Comparison of ENCODE assay signal across 22 cellular contexts in genomic region chr9:93591706-93592388, GRCh38. TPM values are rescaled to one million over a fixed set of nuclear protein-coding genes. Genes with fewer than 3 reads are reported as not detected.
A peak's percentile ranks its signal among the peaks of the same experiment; 100 is the strongest.
DNase-seq lines count a peak whose midpoint lies in the region; ATAC-seq and TF ChIP-seq lines count a peak whose summit lies in the region.
"Had no signal": no experiment of that assay in that cellular context is flagged by ENCODE, and none has a peak within 500 bp of the region (broad histone marks: within the 10 kb centered on the region; RNA-seq: fewer than 3 reads in every experiment).

No MANE protein-coding gene starts in this region.

- peaks cover 52% of the 10 kb centered on the region for H3K4me1 Mint-ChIP-seq in activated naive CD8-positive, alpha-beta T cell (ENCODE audit: low read depth)
- H3K4me1 Mint-ChIP-seq in activated naive CD8-positive, alpha-beta T cell treated with anti-CD3 and anti-CD28 coated beads for 36 hours: peaks cover 33% of the 10 kb centered on the region
- H3K4me1 Mint-ChIP-seq in T-helper 17 cell: peaks cover 44% of the 10 kb centered on the region

- H3K4me3 Mint-ChIP-seq in activated naive CD8-positive, alpha-beta T cell: no peak overlapping the region
- H3K4me3 Mint-ChIP-seq in activated naive CD8-positive, alpha-beta T cell treated with anti-CD3 and anti-CD28 coated beads for 36 hours: no peak overlapping the region
- no peak overlapping the region for H3K4me3 Mint-ChIP-seq in T-helper 17 cell
- H3K4me3 Mint-ChIP-seq: activated CD4-positive, alpha-beta memory T cell treated with anti-CD3 and anti-CD28 coated beads, Interleukin-2, amount 10 ng/mL, durations not matched to agents 7 days and 5 days; activated T-helper 1 cell treated with anti-CD3 and anti-CD28 coated beads, Interleukin-12 subunit alpha, Interleukin-12 subunit beta, Interleukin-2, Interleukin-4 antibody, amounts not matched to agents 30 ng/mL and 10 ng/mL and 1 ng/mL, durations not matched to agents 14 hours and 24 hours and 36 hours; stimulated activated naive CD8-positive, alpha-beta T cell treated with anti-CD3 and anti-CD28 coated beads, Interleukin-15, amount 100 ng/mL, for 72 hours; T-cell had no signal

- no peaks in the 10 kb centered on the region for H3K9me3 Mint-ChIP-seq in activated naive CD8-positive, alpha-beta T cell (ENCODE audit: low read depth)
- no peaks in the 10 kb centered on the region for H3K9me3 Mint-ChIP-seq in activated naive CD8-positive, alpha-beta T cell treated with anti-CD3 and anti-CD28 coated beads for 36 hours
- H3K9me3 Mint-ChIP-seq: activated CD4-positive, alpha-beta memory T cell treated with anti-CD3 and anti-CD28 coated beads, Interleukin-2, amount 10 ng/mL, durations not matched to agents 7 days and 5 days; activated T-helper 1 cell treated with anti-CD3 and anti-CD28 coated beads, Interleukin-12 subunit alpha, Interleukin-12 subunit beta, Interleukin-2, Interleukin-4 antibody, amounts not matched to agents 30 ng/mL and 10 ng/mL and 1 ng/mL, durations not matched to agents 14 hours and 24 hours and 36 hours; stimulated activated naive CD8-positive, alpha-beta T cell treated with anti-CD3 and anti-CD28 coated beads, Interleukin-15, amount 100 ng/mL, for 72 hours; T-cell had no signal

- H3K27me3 Mint-ChIP-seq in activated naive CD8-positive, alpha-beta T cell: no peaks in the 10 kb centered on the region
- H3K27me3 Mint-ChIP-seq in activated naive CD8-positive, alpha-beta T cell treated with anti-CD3 and anti-CD28 coated beads for 36 hours: no peaks in the 10 kb centered on the region
- H3K27me3 Mint-ChIP-seq in T-helper 17 cell: no peaks in the 10 kb centered on the region
- H3K27me3 Mint-ChIP-seq: activated CD4-positive, alpha-beta memory T cell treated with anti-CD3 and anti-CD28 coated beads, Interleukin-2, amount 10 ng/mL, durations not matched to agents 7 days and 5 days; stimulated activated naive CD8-positive, alpha-beta T cell treated with anti-CD3 and anti-CD28 coated beads, Interleukin-15, amount 100 ng/mL, for 72 hours; T-cell had no signal

- H3K27ac ChIP-seq in lung (ENCODE audit: low read depth in 1 of 2, low read length in 1 of 2): no peak overlapping the region
- H3K27ac ChIP-seq in suprapubic skin: peak overlapping the region; percentile 29
- H3K27ac ChIP-seq in heart right ventricle: peak overlapping the region in 1 of 10 donors; percentile 1
- H3K27ac ChIP-seq: right lobe of liver, upper lobe of right lung, VCaP had no signal

- TF ChIP-seq CTCF in lung (IDR thresholded peaks at IDR 0.05; ENCODE audit: control extremely low read depth, extremely low read depth) (no peak), suprapubic skin (IDR thresholded peaks at IDR 0.05) (no peak), heart right ventricle (IDR thresholded peaks at IDR 0.05) (no peak)

- WGBS in lung, 2 donors: 91% methylated on average over 9 of the region's 9 CpGs
- 83% methylated on average over 7 of the region's 9 CpGs for WGBS in suprapubic skin
- 82 to 83% methylated on average over 9 of the region's 9 CpGs for WGBS in heart right ventricle, 2 donors

- no peak overlapping the region for H3K4me3 ChIP-seq in lung
- no peak overlapping the region for H3K4me3 ChIP-seq in suprapubic skin
- H3K4me3 ChIP-seq in heart right ventricle: no peak overlapping the region
- H3K4me3 ChIP-seq: HAP-1, right lobe of liver, upper lobe of right lung had no signal

- ATAC-seq in T-helper 17 cell (no peak), lung (ENCODE audit: insufficient read depth, low FRiP score) (no peak), heart right ventricle (no peak), left colon (no peak)
- ATAC-seq: T-cell had no signal

- H3K9me3 ChIP-seq in T-helper 17 cell (ENCODE audit: control insufficient read depth, low read length, poor library complexity, severe bottlenecking) (no peaks in the 10 kb centered on the region), lung (ENCODE audit: control insufficient read depth in 2 of 2, insufficient read depth in 1 of 2, low read length in 1 of 2) (no peaks in the 10 kb centered on the region), suprapubic skin (no peaks in the 10 kb centered on the region), heart right ventricle (no peaks in the 10 kb centered on the region)
- H3K9me3 ChIP-seq: HAP-1, right lobe of liver, upper lobe of right lung had no signal

- peaks cover 4 to 30% of the 10 kb centered on the region in 2 donors for H3K4me1 ChIP-seq in lung (ENCODE audit: control insufficient read depth in 2 of 2, insufficient read depth in 2 of 2, low read length in 2 of 2)
- H3K4me1 ChIP-seq in suprapubic skin: peaks cover 61% of the 10 kb centered on the region
- H3K4me1 ChIP-seq in heart right ventricle: peaks cover 19 to 80% (median 60%) of the 10 kb centered on the region in 9 donors
- H3K4me1 ChIP-seq: right lobe of liver had no signal

- no peak for TF ChIP-seq POLR2A in suprapubic skin (IDR thresholded peaks at IDR 0.05)

- no peak for TF ChIP-seq EP300 in suprapubic skin (IDR thresholded peaks at IDR 0.05)

- DNase-seq in activated naive CD8-positive, alpha-beta T cell treated with anti-CD3 and anti-CD28 coated beads for 36 hours: no peak
- DNase-seq in T-helper 17 cell (no peak), lung (ENCODE audit: low spot score) (peak; percentile 17), suprapubic skin (ENCODE audit: low spot score in 2 of 2) (peak in 1 of 2 donors; percentile 59), NCI-H446 (lab: John Stamatoyannopoulos, UW) (no peak), heart right ventricle (no peak), left colon (no peak)
- DNase-seq: ACHN; amniotic stem cell; effector CD4-positive, alpha-beta T cell; MM.1S; NCI-H1930; occipital lobe; stimulated activated naive CD8-positive, alpha-beta T cell treated with anti-CD3 and anti-CD28 coated beads, Interleukin-15, amount 100 ng/mL, for 72 hours; T-cell; upper lobe of right lung had no signal

- H3K27ac Mint-ChIP-seq in activated naive CD8-positive, alpha-beta T cell: peak overlapping the region; percentile 58
- H3K27ac Mint-ChIP-seq in activated naive CD8-positive, alpha-beta T cell treated with anti-CD3 and anti-CD28 coated beads for 36 hours: no peak overlapping the region
- peak overlapping the region; percentile 60 for H3K27ac Mint-ChIP-seq in T-helper 17 cell
- H3K27ac Mint-ChIP-seq: activated CD4-positive, alpha-beta memory T cell treated with anti-CD3 and anti-CD28 coated beads, Interleukin-2, amount 10 ng/mL, durations not matched to agents 7 days and 5 days; activated T-helper 1 cell treated with anti-CD3 and anti-CD28 coated beads, Interleukin-12 subunit alpha, Interleukin-12 subunit beta, Interleukin-2, Interleukin-4 antibody, amounts not matched to agents 30 ng/mL and 10 ng/mL and 1 ng/mL, durations not matched to agents 14 hours and 24 hours and 36 hours; T-cell had no signal

- no peaks in the 10 kb centered on the region for H3K36me3 Mint-ChIP-seq in activated naive CD8-positive, alpha-beta T cell
- no peaks in the 10 kb centered on the region for H3K36me3 Mint-ChIP-seq in activated naive CD8-positive, alpha-beta T cell treated with anti-CD3 and anti-CD28 coated beads for 36 hours
- no peaks in the 10 kb centered on the region for H3K36me3 Mint-ChIP-seq in T-helper 17 cell (ENCODE audit: low read depth)
- H3K36me3 Mint-ChIP-seq: T-cell had no signal

- H3K27me3 ChIP-seq in lung (ENCODE audit: control insufficient read depth, insufficient read depth) (no peaks in the 10 kb centered on the region), suprapubic skin (no peaks in the 10 kb centered on the region), heart right ventricle (no peaks in the 10 kb centered on the region)
- H3K27me3 ChIP-seq: right lobe of liver, upper lobe of right lung had no signal

- intact Hi-C loops in heart right ventricle (cut with DNase I) (loop anchor here in 1 of 10 donors (10.0 kb wide), 1 partner anchor 63 kb away; no protein-coding TSS in a partner anchor), left colon (cut with DNase I, micrococcal nuclease) (no loop called here)

- H3K36me3 ChIP-seq in lung (ENCODE audit: control insufficient read depth in 2 of 2, insufficient read depth in 2 of 2, low read length in 2 of 2): peaks cover 0 to 1% of the 10 kb centered on the region in 2 donors
- H3K36me3 ChIP-seq in suprapubic skin: no peaks in the 10 kb centered on the region
- no peaks in the 10 kb centered on the region for H3K36me3 ChIP-seq in heart right ventricle
- H3K36me3 ChIP-seq: HAP-1, right lobe of liver, upper lobe of right lung had no signal

RNA-seq across cellular contexts. Expression of gene PHF2, which starts 15.5 kb away (rescaled TPM):
- total RNA-seq in activated naive CD8-positive, alpha-beta T cell treated with anti-CD3 and anti-CD28 coated beads for 36 hours: 10 to 100 TPM; 14.6 to 15.6 TPM
- total RNA-seq in T-helper 17 cell (10 to 100 TPM; 24.8 to 27.1 TPM), lung (10 to 100 TPM; 33.3 to 33.6 TPM), suprapubic skin (10 to 100 TPM; 22.6 to 40.2 (median 28.4) TPM), heart right ventricle (10 to 100 TPM; 20.4 to 28.0 (median 23.0) TPM), left colon (10 to 100 TPM; 21.3 to 22.9 TPM)
- polyA plus RNA-seq in lung (10 to 100 TPM; 20.1 to 27.1 TPM), heart right ventricle (10 to 100 TPM; 13.9 to 31.3 TPM)
